8 cellular contexts compared by ENCODE assay signal in genomic region chr3:53160335-53160659, GRCh38. TPM values are rescaled to one million over a fixed set of nuclear protein-coding genes. Genes with fewer than 3 reads are reported as not detected.
A peak's percentile ranks its signal among the peaks of the same experiment; 100 is the strongest.
DNase-seq lines count a peak whose midpoint lies in the region; ATAC-seq and TF ChIP-seq lines count a peak whose summit lies in the region.

No MANE protein-coding gene starts in this region.

- no peaks in the 10 kb centered on the region for H3K36me3 ChIP-seq in CD4-positive, CD25-positive, alpha-beta regulatory T cell (ENCODE audit: control insufficient read depth, insufficient read depth, low read length)
- H3K36me3 ChIP-seq in OCI-LY3 (replicated peaks; ENCODE audit: low read depth, low read length) (peaks cover 10% of the 10 kb centered on the region), neutrophil (peaks cover 7% of the 10 kb centered on the region)

- H3K4me1 ChIP-seq in CD4-positive, CD25-positive, alpha-beta regulatory T cell (ENCODE audit: control insufficient read depth, insufficient read depth, low read length, poor library complexity, severe bottlenecking): peaks cover 28% of the 10 kb centered on the region
- H3K4me1 ChIP-seq in OCI-LY3 (ENCODE audit: low read length) (peaks cover 35% of the 10 kb centered on the region), neutrophil (ENCODE audit: control insufficient read depth in 1 of 2, insufficient read depth in 1 of 2, low read depth in 1 of 2, low read length in 1 of 2) (peaks cover 74 to 75% of the 10 kb centered on the region in 2 experiments)

- H3K4me1 Mint-ChIP-seq in CD4-positive, CD25-positive, alpha-beta regulatory T cell: peaks cover 0 to 27% (median 18%) of the 10 kb centered on the region in 4 donors
- peaks cover 29% of the 10 kb centered on the region for H3K4me1 Mint-ChIP-seq in endothelial cell (ENCODE audit: unreplicated experiment)

- ATAC-seq in CD4-positive, CD25-positive, alpha-beta regulatory T cell (ENCODE audit: low read depth in 2 of 2): no peak
- ATAC-seq in HG03342 (IDR thresholded peaks at IDR 0.05; ENCODE audit: unreplicated experiment) (no peak), HG03565 (IDR thresholded peaks at IDR 0.05; ENCODE audit: unreplicated experiment) (no peak)

- no peaks in the 10 kb centered on the region for H3K27me3 ChIP-seq in CD4-positive, CD25-positive, alpha-beta regulatory T cell (ENCODE audit: control insufficient read depth, insufficient read depth, low read length)
- H3K27me3 ChIP-seq in OCI-LY3 (ENCODE audit: low read depth, low read length) (peaks cover 7% of the 10 kb centered on the region), neutrophil (peaks cover 21% of the 10 kb centered on the region)

- DNase-seq in CD4-positive, CD25-positive, alpha-beta regulatory T cell: no peak
- DNase-seq in endothelial cell (ENCODE audit: low spot score) (no peak), amygdala (lab: John Stamatoyannopoulos, UW) (no peak), NCI-H446 treated with DMSO at 0.1 percent for 48 hours (lab: John Stamatoyannopoulos, UW) (no peak)

- peak overlapping the region; percentile 69 for H3K9ac ChIP-seq in OCI-LY3 (ENCODE audit: low read length)

- H3K4me3 Mint-ChIP-seq in CD4-positive, CD25-positive, alpha-beta regulatory T cell: peak overlapping the region; percentile 87 to 97 (median 94)
- H3K4me3 Mint-ChIP-seq in endothelial cell (ENCODE audit: unreplicated experiment): peak overlapping the region; percentile 92

- H3K27ac Mint-ChIP-seq in CD4-positive, CD25-positive, alpha-beta regulatory T cell: peak overlapping the region; percentile 71 to 91 (median 87)
- peak overlapping the region; percentile 93 for H3K27ac Mint-ChIP-seq in endothelial cell (ENCODE audit: unreplicated experiment)

- H2AFZ ChIP-seq in OCI-LY3 (ENCODE audit: low read depth, low read length): no peak overlapping the region

- TF ChIP-seq CTCF in OCI-LY3 (IDR thresholded peaks at IDR 0.05; ENCODE audit: low read depth, low read length) (no peak), endothelial cell (IDR thresholded peaks at IDR 0.05; ENCODE audit: unreplicated experiment) (no peak), neutrophil (IDR thresholded peaks at IDR 0.05) (no peak)

- no peaks in the 10 kb centered on the region for H3K9me3 ChIP-seq in CD4-positive, CD25-positive, alpha-beta regulatory T cell (ENCODE audit: control insufficient read depth in 2 of 2, low read length in 2 of 2)
- H3K9me3 ChIP-seq in OCI-LY3 (ENCODE audit: insufficient read depth, low read length): no peaks in the 10 kb centered on the region
- no peaks in the 10 kb centered on the region for H3K9me3 ChIP-seq in neutrophil

- H3K27me3 Mint-ChIP-seq in CD4-positive, CD25-positive, alpha-beta regulatory T cell: peaks cover 29% of the 10 kb centered on the region
- peaks cover 14% of the 10 kb centered on the region for H3K27me3 Mint-ChIP-seq in endothelial cell (ENCODE audit: unreplicated experiment)

- no peaks in the 10 kb centered on the region for H3K36me3 Mint-ChIP-seq in CD4-positive, CD25-positive, alpha-beta regulatory T cell
- peaks cover 4% of the 10 kb centered on the region for H3K36me3 Mint-ChIP-seq in endothelial cell (ENCODE audit: low read depth, unreplicated experiment)

- peak overlapping the region; percentile 61 for H3K4me3 ChIP-seq in CD4-positive, CD25-positive, alpha-beta regulatory T cell (ENCODE audit: low read depth, low read length)
- H3K4me3 ChIP-seq in OCI-LY3 (ENCODE audit: low read length) (peak overlapping the region; percentile 92), neutrophil (ENCODE audit: low read depth in 1 of 2, low read length in 1 of 2) (peak overlapping the region; percentile 83 to 97)

- H3K9me3 Mint-ChIP-seq in CD4-positive, CD25-positive, alpha-beta regulatory T cell: no peaks in the 10 kb centered on the region
- H3K9me3 Mint-ChIP-seq in endothelial cell (ENCODE audit: unreplicated experiment): no peaks in the 10 kb centered on the region

- H3K27ac ChIP-seq in CD4-positive, CD25-positive, alpha-beta regulatory T cell (ENCODE audit: insufficient read depth, low read length, poor library complexity, severe bottlenecking): peak overlapping the region; percentile 47
- H3K27ac ChIP-seq in OCI-LY3 (ENCODE audit: low read length): no peak overlapping the region
- H3K27ac ChIP-seq in neutrophil: peak overlapping the region; percentile 99

- peak overlapping the region; percentile 72 for H3K4me2 ChIP-seq in OCI-LY3 (ENCODE audit: low read length)

- H3K79me2 ChIP-seq in OCI-LY3 (ENCODE audit: low read length): peaks cover 41% of the 10 kb centered on the region

- H4K20me1 ChIP-seq in OCI-LY3 (ENCODE audit: insufficient read depth, low read length): peaks cover 33% of the 10 kb centered on the region

RNA-seq across cellular contexts. Expression of gene PRKCD, which starts 0.7 kb away (rescaled TPM):
- 33.6 TPM for total RNA-seq in CD4-positive, CD25-positive, alpha-beta regulatory T cell
- polyA plus RNA-seq in CD4-positive, CD25-positive, alpha-beta regulatory T cell: 10 to 100 TPM; 13.6 to 21.2 (median 15.8) TPM
- total RNA-seq in endothelial cell (ENCODE audit: unreplicated experiment): 9.9 TPM

RNA-seq across cellular contexts. Expression of gene RFT1, which starts 30.1 kb away (rescaled TPM):
- total RNA-seq in CD4-positive, CD25-positive, alpha-beta regulatory T cell: 12.9 TPM
- 10 to 100 TPM; 21.4 to 27.6 (median 25.4) TPM for polyA plus RNA-seq in CD4-positive, CD25-positive, alpha-beta regulatory T cell
- 21.1 TPM for total RNA-seq in endothelial cell (ENCODE audit: unreplicated experiment)
